ENCODE assay signal across 12 cellular contexts in the genomic region with DNA sequence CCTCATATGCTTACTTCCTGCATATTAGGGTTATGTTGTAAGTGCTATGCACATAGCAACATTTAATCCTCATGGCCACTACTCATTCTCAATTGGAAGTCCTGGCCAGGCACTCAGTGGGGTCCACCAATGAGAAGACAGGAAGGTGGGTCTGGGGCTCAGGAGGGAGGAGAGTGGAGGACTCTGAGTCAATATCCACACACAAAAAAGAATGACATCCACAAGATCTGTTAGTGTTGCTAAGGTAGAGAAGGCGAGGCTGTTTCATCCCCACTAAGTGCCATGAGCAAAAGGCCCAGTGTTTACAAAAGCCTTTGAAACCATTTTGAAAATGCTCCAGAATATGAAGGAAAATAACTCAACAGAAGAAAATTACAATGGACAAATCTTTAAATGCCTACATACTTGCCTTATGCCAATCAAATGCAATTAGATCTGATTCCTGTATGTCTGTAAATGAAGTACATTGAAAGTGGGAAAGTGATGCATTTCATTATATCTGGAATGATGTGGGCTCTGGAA. TPM values are rescaled to one million over a fixed set of nuclear protein-coding genes. Genes with fewer than 3 reads are reported as not detected.
DNase-seq lines count a peak whose midpoint lies in the region; ATAC-seq and TF ChIP-seq lines count a peak whose summit lies in the region.
"Had no signal": no experiment of that assay in that cellular context is flagged by ENCODE, and none has a peak within 500 bp of the region (broad histone marks: within the 10 kb centered on the region; RNA-seq: fewer than 3 reads in every experiment).

No MANE protein-coding gene starts in this region.

- no peaks in the 10 kb centered on the region for H3K27me3 ChIP-seq in mammary epithelial cell (ENCODE audit: insufficient read depth, low read length)
- H3K27me3 ChIP-seq in PC-9 (ENCODE audit: insufficient read depth, low read depth), result no peaks in the 10 kb centered on the region
- no peaks in the 10 kb centered on the region for H3K27me3 ChIP-seq in esophagus muscularis mucosa
- H3K27me3 ChIP-seq in vagina, result no peaks in the 10 kb centered on the region
- no peaks in the 10 kb centered on the region for H3K27me3 ChIP-seq in MM.1S (replicated peaks; ENCODE audit: insufficient read depth, low read length)

- no peaks in the 10 kb centered on the region for H3K4me1 ChIP-seq in mammary epithelial cell (ENCODE audit: insufficient read depth, low read length)
- H3K4me1 ChIP-seq in PC-9 (replicated peaks; ENCODE audit: insufficient read depth), result peaks cover 11% of the 10 kb centered on the region; the same call in 1 of the 2 replicates
- no peaks in the 10 kb centered on the region for H3K4me1 ChIP-seq in esophagus muscularis mucosa
- H3K4me1 ChIP-seq in vagina, result no peaks in the 10 kb centered on the region
- no peaks in the 10 kb centered on the region for H3K4me1 ChIP-seq in MM.1S (ENCODE audit: low read length)

- H3K4me3 ChIP-seq in mammary epithelial cell (replicated peaks in 1 of 3; ENCODE audit: insufficient read depth in 1 of 3, low read depth in 2 of 3, low read length in 3 of 3), result no peak overlapping the region
- H3K4me3 ChIP-seq in PC-9, result no peak overlapping the region
- H3K4me3 ChIP-seq in esophagus muscularis mucosa, result no peak overlapping the region
- no peak overlapping the region for H3K4me3 ChIP-seq in vagina
- H3K4me3 ChIP-seq in MM.1S (ENCODE audit: low read length), result no peak overlapping the region

- no peak for TF ChIP-seq CTCF in MCF 10A (IDR thresholded peaks at IDR 0.05; ENCODE audit: unreplicated experiment)
- TF ChIP-seq CTCF in mammary epithelial cell (conservative IDR thresholded peaks at IDR 0.05 in 1 of 2, IDR thresholded peaks at IDR 0.05 in 1 of 2; ENCODE audit: extremely low read depth in 1 of 2, insufficient read depth in 1 of 2, low read depth in 1 of 2, low read length in 2 of 2), result no peak
- no peak for TF ChIP-seq CTCF in PC-9 (conservative IDR thresholded peaks at IDR 0.05)
- no peak for TF ChIP-seq CTCF in esophagus muscularis mucosa (IDR thresholded peaks at IDR 0.05)
- no peak for TF ChIP-seq CTCF in vagina (IDR thresholded peaks at IDR 0.05)
- TF ChIP-seq CTCF in MM.1S (IDR thresholded peaks at IDR 0.05; ENCODE audit: low read length), result no peak

- no peaks in the 10 kb centered on the region for H3K9me3 Mint-ChIP-seq in MCF 10A (ENCODE audit: unreplicated experiment)
- H3K9me3 Mint-ChIP-seq in effector memory CD8-positive, alpha-beta T cell, result no peaks in the 10 kb centered on the region

- peaks cover 6% of the 10 kb centered on the region for H3K36me3 ChIP-seq in mammary epithelial cell (ENCODE audit: insufficient read depth, low read length)
- H3K36me3 ChIP-seq in PC-9 (ENCODE audit: low read depth), result peaks cover 8% of the 10 kb centered on the region; the same call in 1 of the 2 replicates
- H3K36me3 ChIP-seq in esophagus muscularis mucosa, result peaks cover 0 to 26% (median 13%) of the 10 kb centered on the region in 4 donors
- no peaks in the 10 kb centered on the region for H3K36me3 ChIP-seq in vagina
- H3K36me3 ChIP-seq in MM.1S (replicated peaks; ENCODE audit: insufficient read depth, low read length), result no peaks in the 10 kb centered on the region; the same call in 1 of the 2 replicates

- WGBS in mammary epithelial cell (ENCODE audit: low coverage, missing lambda C conversion rate), result 88% methylated on average over 1 of the region's 1 CpG
- 100% methylated on average over 1 of the region's 1 CpG for WGBS in esophagus muscularis mucosa

- no peak overlapping the region for H3K4me3 Mint-ChIP-seq in MCF 10A (ENCODE audit: unreplicated experiment)
- no peak overlapping the region for H3K4me3 Mint-ChIP-seq in effector memory CD8-positive, alpha-beta T cell

- dilution Hi-C loops in mammary epithelial cell (cut with HindIII; ENCODE audit: low sequenced_read_pairs), result no loop called here

- no peak for TF ChIP-seq EP300 in esophagus muscularis mucosa (IDR thresholded peaks at IDR 0.05)

- POLR2A ChIA-PET in MCF 10A (lab: Yijun Ruan, JAX) (no interaction called here), PC-9 (lab: Charles Lee; ENCODE audit: unreplicated experiment) (no interaction called here)

- no peak for ATAC-seq in effector memory CD8-positive, alpha-beta T cell (replicated peaks)

- H3K36me3 Mint-ChIP-seq in MCF 10A (ENCODE audit: insufficient read depth, unreplicated experiment), result peaks cover 29% of the 10 kb centered on the region
- H3K36me3 Mint-ChIP-seq in effector memory CD8-positive, alpha-beta T cell (ENCODE audit: insufficient read depth), result peaks cover 4% of the 10 kb centered on the region

- H3F3A ChIP-seq in PC-9 (ENCODE audit: insufficient read depth, low read depth) (peaks cover 83% of the 10 kb centered on the region), MM.1S (ENCODE audit: insufficient read depth, low read length) (peaks cover 4% of the 10 kb centered on the region; the same call in 1 of the 2 replicates)

- H3K4me1 Mint-ChIP-seq in MCF 10A (ENCODE audit: insufficient read depth, unreplicated experiment), result peaks cover 4% of the 10 kb centered on the region
- no peaks in the 10 kb centered on the region for H3K4me1 Mint-ChIP-seq in effector memory CD8-positive, alpha-beta T cell (ENCODE audit: low read depth in 2 of 2)

- H2AFZ ChIP-seq in mammary epithelial cell (ENCODE audit: low read depth, low read length) (no peak overlapping the region), PC-9 (no peak overlapping the region), MM.1S (ENCODE audit: low read length) (no peak overlapping the region)

- intact Hi-C loops in MCF 10A (cut with micrococcal nuclease), result no loop called here
- intact Hi-C loops in mammary epithelial cell (cut with micrococcal nuclease), result loop anchor here (5.0 to 10.0 kb wide), 2 partner anchors 480 to 747 kb away; a partner anchor contains a TSS
- intact Hi-C loops in PC-9 (cut with micrococcal nuclease; ENCODE audit: unreplicated experiment), result loop anchor here (5.0 to 10.0 kb wide), 3 partner anchors 143 to 597 kb away; a partner anchor contains a TSS
- intact Hi-C loops in esophagus muscularis mucosa (cut with DNase I), result loop anchor here (5.0 kb wide), 1 partner anchor 65 kb away; no protein-coding TSS in a partner anchor
- intact Hi-C loops in vagina (cut with DNase I), result loop anchor here (5.0 kb wide), 1 partner anchor 150 kb away; no protein-coding TSS in a partner anchor

- H3K9me2 ChIP-seq in PC-9 (ENCODE audit: insufficient read depth) (no peaks in the 10 kb centered on the region), MM.1S (replicated peaks; ENCODE audit: insufficient read depth, low read length) (no peaks in the 10 kb centered on the region)

- H3K9me3 ChIP-seq in mammary epithelial cell (replicated peaks; ENCODE audit: insufficient read depth, low read length) (no peaks in the 10 kb centered on the region), PC-9 (ENCODE audit: insufficient read depth, low read depth) (no peaks in the 10 kb centered on the region; the same call in 1 of the 2 replicates), esophagus muscularis mucosa (peaks cover 0 to 5% (median 0%) of the 10 kb centered on the region in 4 donors), vagina (no peaks in the 10 kb centered on the region), MM.1S (replicated peaks; ENCODE audit: insufficient read depth, low read length) (no peaks in the 10 kb centered on the region)

- H4K20me1 ChIP-seq in mammary epithelial cell (ENCODE audit: insufficient read depth, low read length), result no peaks in the 10 kb centered on the region
- peaks cover 32% of the 10 kb centered on the region for H4K20me1 ChIP-seq in PC-9 (ENCODE audit: insufficient read depth)
- no peaks in the 10 kb centered on the region for H4K20me1 ChIP-seq in MM.1S (ENCODE audit: insufficient read depth, low read length)

- peak overlapping the region; percentile 6 for H3K27ac Mint-ChIP-seq in MCF 10A (ENCODE audit: low read depth, unreplicated experiment)
- H3K27ac Mint-ChIP-seq in effector memory CD8-positive, alpha-beta T cell, result no peak overlapping the region

- no peaks in the 10 kb centered on the region for H3K79me2 ChIP-seq in mammary epithelial cell (ENCODE audit: insufficient read depth, low read length)
- no peaks in the 10 kb centered on the region for H3K79me2 ChIP-seq in PC-9 (ENCODE audit: low read depth)
- no peaks in the 10 kb centered on the region for H3K79me2 ChIP-seq in MM.1S (ENCODE audit: low read length)

- in situ Hi-C loops in mammary epithelial cell (cut with MboI; ENCODE audit: low sequenced_read_pairs in 2 of 2), result loop anchor here in 1 of 2 donors (10.0 kb wide), 1 partner anchor 153 kb away; no protein-coding TSS in a partner anchor

- CTCF ChIA-PET in MCF 10A (lab: Yijun Ruan, JAX) (interaction anchor here (1.0 to 4.2 kb wide), 3 partner anchors 10 to 157 kb away, joined by 3 to 28 read pairs (median 3); no protein-coding TSS in a partner anchor), mammary epithelial cell (lab: Charles Lee; ENCODE audit: low non-redundant PET) (no interaction called here), PC-9 (lab: Charles Lee) (no interaction called here)

- DNase-seq in MCF 10A (ENCODE audit: unreplicated experiment) (peak; percentile 33), mammary epithelial cell (no peak), PC-9 (peak in 1 of 2 experiments; percentile 71), esophagus muscularis mucosa (ENCODE audit: extremely low spot score) (peak; percentile 68), vagina (ENCODE audit: extremely low spot score in 2 of 2) (peak; percentile 31 to 37), MM.1S (no peak), SKM-1 treated with dmso at 0.1 percent for 144 hours (lab: John Stamatoyannopoulos, UW; ENCODE audit: unreplicated experiment) (no peak)
- no peak for DNase-seq in effector memory CD8-positive, alpha-beta T cell
- DNase-seq: amniotic stem cell, retina, trophoblast cell had no signal

- no peak overlapping the region for H3K4me2 ChIP-seq in mammary epithelial cell (ENCODE audit: insufficient read depth, low read depth, low read length)
- H3K4me2 ChIP-seq in PC-9, result no peak overlapping the region
- no peak overlapping the region for H3K4me2 ChIP-seq in MM.1S (ENCODE audit: low read depth, low read length)

- no peak overlapping the region for H3K9ac ChIP-seq in mammary epithelial cell (ENCODE audit: insufficient read depth, low read length)
- no peak overlapping the region for H3K9ac ChIP-seq in MM.1S (ENCODE audit: low read length)

- no peak overlapping the region for H3K27ac ChIP-seq in mammary epithelial cell (ENCODE audit: insufficient read depth, low read depth, low read length)
- H3K27ac ChIP-seq in PC-9, result peak overlapping the region; percentile 54
- no peak overlapping the region for H3K27ac ChIP-seq in esophagus muscularis mucosa (replicated peaks in 1 of 4)
- H3K27ac ChIP-seq in vagina, result no peak overlapping the region
- no peak overlapping the region for H3K27ac ChIP-seq in MM.1S (ENCODE audit: low read length)
- H3K27ac ChIP-seq: C4-2B had no signal

- H3K27me3 Mint-ChIP-seq in MCF 10A (ENCODE audit: insufficient read depth, unreplicated experiment), result no peaks in the 10 kb centered on the region
- H3K27me3 Mint-ChIP-seq in effector memory CD8-positive, alpha-beta T cell, result no peaks in the 10 kb centered on the region

- TF ChIP-seq POLR2A in esophagus muscularis mucosa (IDR thresholded peaks at IDR 0.05; ENCODE audit: low read depth) (no peak), vagina (IDR thresholded peaks at IDR 0.05) (no peak)

- BruUV-seq in MCF 10A (replicated peaks; lab: Mats Ljungman, UMichigan), result no TSS peak
- no TSS peak for BruUV-seq in mammary epithelial cell (replicated peaks; lab: Mats Ljungman, UMichigan)
- no TSS peak for BruUV-seq in PC-9 (replicated peaks; lab: Mats Ljungman, UMichigan)

RNA-seq across cellular contexts. Expression of a gene that starts 54.0 kb away (rescaled TPM):
- total RNA-seq in MCF 10A (2022) (1.6 and 3.0 TPM in 2 replicates), mammary epithelial cell (1 to 10 TPM; 5.3 to 6.3 TPM), PC-9 (2021) (42.4 and 47.4 TPM in 2 replicates), esophagus muscularis mucosa (10 to 100 TPM in 3 of 4 donors, 1 to 10 TPM in 1; 7.6 to 19.5 (median 12.1) TPM), vagina (9.1 TPM)
- 0.95 TPM for polyA plus RNA-seq in mammary epithelial cell
- polyA minus RNA-seq in mammary epithelial cell, result not detected

Comparison
In these comparisons a context has a peak if more than half of its experiments do, and no peak if none do; other contexts are left out.
1. DNase-seq: peak in MCF 10A (single experiment), esophagus muscularis mucosa (single experiment) and vagina (2 of 2); none in mammary epithelial cell (single experiment), MM.1S (single experiment), SKM-1 treated with dmso at 0.1 percent for 144 hours (single experiment) and effector memory CD8-positive, alpha-beta T cell (0 of 3).